ENCODE assay signal across 11 cellular contexts in genomic region chr15:74490339-74490689, GRCh38. TPM values are rescaled to one million over a fixed set of nuclear protein-coding genes. Genes with fewer than 3 reads are reported as not detected.
DNase-seq lines count a peak whose midpoint lies in the region; ATAC-seq and TF ChIP-seq lines count a peak whose summit lies in the region.
"Had no signal": no experiment of that assay in that cellular context is flagged by ENCODE, and none has a peak within 500 bp of the region (broad histone marks: within the 10 kb centered on the region; RNA-seq: fewer than 3 reads in every experiment).

No MANE protein-coding gene starts in this region.

- H3K36me3 ChIP-seq in BLaER1 (0 out of 2 replicates have a peak, but pooled peaks cover 6% of the 10 kb centered on the region), HCT116 (ENCODE audit: control insufficient read depth in 1 of 2, insufficient read depth in 2 of 2, low read length in 2 of 2) (no peaks in the 10 kb centered on the region), mesodermal cell (ENCODE audit: control insufficient read depth, insufficient read depth, low read length) (peaks cover 5% of the 10 kb centered on the region), SJCRH30 (peaks cover 7% of the 10 kb centered on the region), vagina (no peaks in the 10 kb centered on the region)

- peaks cover 6% of the 10 kb centered on the region for H3K4me1 Mint-ChIP-seq in activated T-helper 17 cell treated with anti-CD3 and anti-CD28 coated beads, Interleukin-2, amount 50 U/mL, for 72 hours

- CTCF ChIA-PET in HCT116 (lab: Charles Lee), result interaction anchor here (0.6 to 0.9 kb wide), 2 partner anchors 108 to 123 kb away, joined by 3 read pairs; partner anchors contain the start of gene CYP11A1

- no peak for TF ChIP-seq RAD21 in HCT116 (IDR thresholded peaks at IDR 0.05; ENCODE audit: low read depth)

- H2AFZ ChIP-seq in HCT116 (ENCODE audit: low read depth, low read length, poor library complexity, severe bottlenecking), result peak overlapping the region; percentile 82

- no peaks in the 10 kb centered on the region for H3K9me2 ChIP-seq in HCT116 (ENCODE audit: insufficient read depth)

- no peaks in the 10 kb centered on the region for H3K79me2 ChIP-seq in HCT116 (ENCODE audit: insufficient read depth, low read length)

- no peaks in the 10 kb centered on the region for H3K9me3 Mint-ChIP-seq in activated T-helper 17 cell treated with anti-CD3 and anti-CD28 coated beads, Interleukin-2, amount 50 U/mL, for 72 hours

- H3K27ac ChIP-seq in BLaER1 (peak overlapping the region; percentile 54; the same call in 1 of the 2 replicates), HCT116 (ENCODE audit: low read depth, low read length) (no peak overlapping the region), mesodermal cell (ENCODE audit: low read depth, low read length, severe bottlenecking) (peak overlapping the region; percentile 57), SJCRH30 (no peak overlapping the region), vagina (no peak overlapping the region)

- intact Hi-C loops in HCT116 (cut with micrococcal nuclease), result loop anchor here (2.0 kb wide), 2 partner anchors 30 to 108 kb away; partner anchors contain the start of gene UBL7
- intact Hi-C loops in vagina (cut with DNase I), result loop anchor here (5.0 kb wide), 1 partner anchor 118 kb away; no protein-coding TSS in a partner anchor

- H3K36me3 Mint-ChIP-seq in activated T-helper 17 cell treated with anti-CD3 and anti-CD28 coated beads, Interleukin-2, amount 50 U/mL, for 72 hours (ENCODE audit: low read depth), result no peaks in the 10 kb centered on the region

- peak overlapping the region; percentile 8 for H3K4me3 Mint-ChIP-seq in activated T-helper 17 cell treated with anti-CD3 and anti-CD28 coated beads, Interleukin-2, amount 50 U/mL, for 72 hours

- no peak overlapping the region for H3K9ac ChIP-seq in BLaER1
- H3K9ac ChIP-seq in HCT116 (ENCODE audit: low read length), result peak overlapping the region; percentile 38

- H3K27me3 Mint-ChIP-seq in activated T-helper 17 cell treated with anti-CD3 and anti-CD28 coated beads, Interleukin-2, amount 50 U/mL, for 72 hours, result no peaks in the 10 kb centered on the region

- no peak for DNase-seq in HCT116 (ENCODE audit: low read depth, low spot score)
- no peak for DNase-seq in occipital lobe (lab: John Stamatoyannopoulos, UW)
- DNase-seq in SJCRH30, result no peak
- DNase-seq in vagina (ENCODE audit: extremely low spot score in 2 of 2), result no peak
- DNase-seq: DMS79, kidney had no signal

- BruUV-seq in HCT116 (replicated peaks; lab: Mats Ljungman, UMichigan), result no TSS peak

- H3K9me3 ChIP-seq in BLaER1 (no peaks in the 10 kb centered on the region), HCT116 (ENCODE audit: control insufficient read depth in 1 of 2, insufficient read depth in 1 of 2, low read depth in 1 of 2, low read length in 2 of 2) (no peaks in the 10 kb centered on the region), mesodermal cell (ENCODE audit: control insufficient read depth, low read length) (no peaks in the 10 kb centered on the region), SJCRH30 (replicated peaks) (no peaks in the 10 kb centered on the region), vagina (no peaks in the 10 kb centered on the region)
- H3K9me3 ChIP-seq: mucosa of descending colon had no signal

- TF ChIP-seq CTCF in HCT116 (IDR thresholded peaks at IDR 0.05 in 2 of 3, conservative IDR thresholded peaks at IDR 0.05 in 1 of 3; ENCODE audit: borderline replicate concordance in 1 of 3, insufficient read depth in 1 of 3, low read depth in 2 of 3, low read length in 2 of 3), result no peak
- no peak for TF ChIP-seq CTCF in vagina (IDR thresholded peaks at IDR 0.05)

- RAD21 ChIA-PET in HCT116 (lab: Charles Lee; ENCODE audit: low non-redundant PET in 1 of 2, low total read pairs in 2 of 2, uncharacterized antibody in 2 of 2, unreplicated experiment in 2 of 2), result no interaction called here

- H3K4me1 ChIP-seq in BLaER1 (peaks cover 21% of the 10 kb centered on the region), HCT116 (ENCODE audit: control insufficient read depth in 1 of 2, insufficient read depth in 2 of 2, low read length in 2 of 2) (peaks cover 0 to 11% of the 10 kb centered on the region in 2 experiments; a peak in 2 of 4 replicates), mesodermal cell (ENCODE audit: control insufficient read depth, insufficient read depth, low read length, poor library complexity, severe bottlenecking) (peaks cover 5% of the 10 kb centered on the region), SJCRH30 (peaks cover 5% of the 10 kb centered on the region; the same call in 1 of the 2 replicates), vagina (no peaks in the 10 kb centered on the region)

- H3K4me3 ChIP-seq in BLaER1 (no peak overlapping the region), HCT116 (replicated peaks in 1 of 2; ENCODE audit: low read depth in 1 of 2, low read length in 2 of 2) (peak overlapping the region; percentile 19 to 38), mesodermal cell (ENCODE audit: extremely low read depth, insufficient read depth, low read length, poor library complexity, severe bottlenecking) (no peak overlapping the region), SJCRH30 (no peak overlapping the region), vagina (no peak overlapping the region)
- H3K4me3 ChIP-seq: mucosa of descending colon had no signal

- H3K27ac Mint-ChIP-seq in activated T-helper 17 cell treated with anti-CD3 and anti-CD28 coated beads, Interleukin-2, amount 50 U/mL, for 72 hours, result peak overlapping the region; percentile 74

- H3K4me2 ChIP-seq in BLaER1 (peak overlapping the region; percentile 69), HCT116 (ENCODE audit: low read length) (peak overlapping the region; percentile 70)

- H3K27me3 ChIP-seq in BLaER1 (no peaks in the 10 kb centered on the region), HCT116 (ENCODE audit: insufficient read depth, low read length) (no peaks in the 10 kb centered on the region), SJCRH30 (no peaks in the 10 kb centered on the region), vagina (no peaks in the 10 kb centered on the region)

- no peak for TF ChIP-seq POLR2A in HCT116 (IDR thresholded peaks at IDR 0.05; ENCODE audit: borderline replicate concordance, extremely low read depth, insufficient read depth, insufficient read length)
- TF ChIP-seq POLR2A in vagina (IDR thresholded peaks at IDR 0.05), result no peak

- POLR2A ChIA-PET in HCT116 (lab: Charles Lee), result no interaction called here

- ATAC-seq in HCT116 (no peak), GM19463 (IDR thresholded peaks at IDR 0.05; ENCODE audit: unreplicated experiment) (no peak)
- no peak for ATAC-seq in activated T-helper 17 cell treated with anti-CD3 and anti-CD28 coated beads, Interleukin-2, amount 50 U/mL, for 72 hours (replicated peaks)

- H4K20me1 ChIP-seq in BLaER1 (no peaks in the 10 kb centered on the region), HCT116 (ENCODE audit: insufficient read depth) (no peaks in the 10 kb centered on the region)

- WGBS in mesodermal cell (ENCODE audit: insufficient coverage in 2 of 2), 2 experiments, result no CpG with 5 or more reads among the region's 1 CpG

TF ChIP-seq in HCT116, 20 proteins besides CTCF, POLR2A, EP300 and RAD21 (continues in another document):
- TF ChIP-seq ELF1 (IDR thresholded peaks at IDR 0.05; ENCODE audit: borderline replicate concordance, low read depth) (no peak), JUND (IDR thresholded peaks at IDR 0.05) (no peak), MAX (IDR thresholded peaks at IDR 0.05) (no peak), ZBTB33 (IDR thresholded peaks at IDR 0.05; ENCODE audit: extremely low read depth, insufficient replicate concordance, low read length) (no peak), ATF3 (IDR thresholded peaks at IDR 0.05) (no peak)

RNA-seq across cellular contexts. Expression of gene UBL7, which starts 29.4 kb away (rescaled TPM):
- total RNA-seq in HCT116 (2021; ENCODE audit: unreplicated experiment) (65.3 TPM), occipital lobe (31.2 TPM), vagina (39.8 TPM)
- 49.5 and 70.5 TPM in 2 replicates for polyA plus RNA-seq in HCT116 (2012)
- 10 to 100 TPM; 38.0 to 52.6 TPM for total RNA-seq in activated T-helper 17 cell treated with anti-CD3 and anti-CD28 coated beads, Interleukin-2, amount 50 U/mL, for 72 hours
- 71.6 TPM for polyA plus RNA-seq in mesodermal cell (2013, experiment 1 of 2)
- 57.7 TPM for polyA plus RNA-seq in mesodermal cell (2013, experiment 2 of 2)
- total RNA-seq in SJCRH30 (2014; rRNA removed; shearing (Covaris generic)), result 71.9 and 77.1 TPM in 2 replicates

RNA-seq across cellular contexts. Expression of gene ARID3B, which starts 50.7 kb away (rescaled TPM):
- total RNA-seq in HCT116 (2021; ENCODE audit: unreplicated experiment), result 8.1 TPM
- 7.9 and 10.1 TPM in 2 replicates for polyA plus RNA-seq in HCT116 (2012)
- total RNA-seq in activated T-helper 17 cell treated with anti-CD3 and anti-CD28 coated beads, Interleukin-2, amount 50 U/mL, for 72 hours, result 10 to 100 TPM; 40.3 to 43.9 TPM
- 71.5 TPM for polyA plus RNA-seq in mesodermal cell (2013, experiment 1 of 2)
- 58.5 TPM for polyA plus RNA-seq in mesodermal cell (2013, experiment 2 of 2)
- 8.3 TPM for total RNA-seq in occipital lobe
- total RNA-seq in SJCRH30 (2014; rRNA removed; shearing (Covaris generic)), result 14.7 and 16.0 TPM in 2 replicates
- total RNA-seq in vagina, result 15.2 TPM

RNA-seq across cellular contexts. Expression of gene SEMA7A, which starts 56.6 kb away (rescaled TPM):
- total RNA-seq in HCT116 (2021; ENCODE audit: unreplicated experiment) (13.8 TPM), occipital lobe (51.5 TPM), vagina (3.9 TPM)
- 11.9 and 16.8 TPM in 2 replicates for polyA plus RNA-seq in HCT116 (2012)
- total RNA-seq in activated T-helper 17 cell treated with anti-CD3 and anti-CD28 coated beads, Interleukin-2, amount 50 U/mL, for 72 hours, result 10 to 100 TPM; 11.7 to 44.9 TPM
- polyA plus RNA-seq in mesodermal cell (2013, experiment 1 of 2), result 15.7 TPM
- polyA plus RNA-seq in mesodermal cell (2013, experiment 2 of 2), result 13.1 TPM
- 2.6 and 2.8 TPM in 2 replicates for total RNA-seq in SJCRH30 (2014; rRNA removed; shearing (Covaris generic))

Comparison
In these comparisons a context has a peak if more than half of its experiments do, and no peak if none do; other contexts are left out.
1. H3K27ac ChIP-seq: peak in BLaER1 (single experiment) and mesodermal cell (single experiment); none in HCT116 (single experiment), SJCRH30 (single experiment) and vagina (single experiment).
2. H3K4me3 ChIP-seq: peak in HCT116 (2 of 2); none in BLaER1 (single experiment), mesodermal cell (single experiment), SJCRH30 (single experiment) and vagina (0 of 2).